Comparison of ENCODE assay signal across 9 cellular contexts in the genomic region with DNA sequence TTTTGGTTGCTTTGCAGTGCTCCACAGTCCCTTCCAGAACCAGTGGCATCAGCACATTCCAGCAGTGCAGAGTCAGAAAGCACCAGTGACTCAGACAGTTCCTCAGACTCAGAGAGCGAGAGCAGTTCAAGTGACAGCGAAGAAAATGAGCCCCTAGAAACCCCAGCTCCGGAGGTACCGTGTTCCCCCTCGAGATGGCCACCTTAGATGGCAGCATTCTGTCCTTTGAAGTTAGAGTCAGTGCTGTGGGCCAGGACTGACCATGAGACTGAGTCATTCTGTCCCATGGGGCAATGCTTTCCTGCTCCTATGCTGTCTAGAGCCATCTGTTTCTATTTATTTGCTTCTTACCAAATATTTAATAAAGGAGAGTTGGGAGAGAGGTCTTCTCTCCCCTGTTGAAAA.
DNase-seq lines count a peak whose midpoint lies in the region; ATAC-seq and TF ChIP-seq lines count a peak whose summit lies in the region.
"Had no signal": no experiment of that assay in that cellular context is flagged by ENCODE, and none has a peak within 500 bp of the region (broad histone marks: within the 10 kb centered on the region; RNA-seq: fewer than 3 reads in every experiment).

No MANE protein-coding gene starts in this region.

- H3K9me3 Mint-ChIP-seq in stimulated activated effector memory CD8-positive, alpha-beta T cell treated with anti-CD3 and anti-CD28 coated beads, Interleukin-12 subunit alpha, Interleukin-12 subunit beta, amount 100 ng/mL, for 72 hours, result no peaks in the 10 kb centered on the region

- H3K4me1 Mint-ChIP-seq in stimulated activated effector memory CD8-positive, alpha-beta T cell treated with anti-CD3 and anti-CD28 coated beads, Interleukin-12 subunit alpha, Interleukin-12 subunit beta, amount 100 ng/mL, for 72 hours, result peaks cover 21% of the 10 kb centered on the region

- TF ChIP-seq CTCF in HFF-Myc (IDR thresholded peaks at IDR 0.05; ENCODE audit: low read depth, low read length, missing control alignments) (no peak), VCaP (conservative IDR thresholded peaks at IDR 0.05) (no peak)

- H3K4me3 ChIP-seq in HFF-Myc (replicated peaks; ENCODE audit: low read depth, low read length), result peak overlapping the region; percentile 16
- H3K4me3 ChIP-seq: Peyer's patch had no signal

- DNase-seq in HFF-Myc (ENCODE audit: extremely low read depth, low read depth) (peak; percentile 63), left cardiac atrium (peak; percentile 30), NCI-H2227 treated with DMSO at 0.1 percent for 48 hours (lab: John Stamatoyannopoulos, UW) (no peak), NCI-H2196 (lab: John Stamatoyannopoulos, UW; ENCODE audit: unreplicated experiment) (no peak), AML-193 (lab: John Stamatoyannopoulos, UW) (no peak)
- no peak for DNase-seq in stimulated activated effector memory CD8-positive, alpha-beta T cell treated with anti-CD3 and anti-CD28 coated beads, Interleukin-12 subunit alpha, Interleukin-12 subunit beta, amount 100 ng/mL, for 72 hours (ENCODE audit: low spot score in 2 of 2)

- intact Hi-C loops in left cardiac atrium (cut with DNase I), result no loop called here

- peak overlapping the region; percentile 13 for H3K27ac ChIP-seq in VCaP

- H3K4me3 Mint-ChIP-seq in stimulated activated effector memory CD8-positive, alpha-beta T cell treated with anti-CD3 and anti-CD28 coated beads, Interleukin-12 subunit alpha, Interleukin-12 subunit beta, amount 100 ng/mL, for 72 hours, result no peak overlapping the region

- peaks cover 73% of the 10 kb centered on the region for H3K36me3 Mint-ChIP-seq in stimulated activated effector memory CD8-positive, alpha-beta T cell treated with anti-CD3 and anti-CD28 coated beads, Interleukin-12 subunit alpha, Interleukin-12 subunit beta, amount 100 ng/mL, for 72 hours

- H3K27ac Mint-ChIP-seq in stimulated activated effector memory CD8-positive, alpha-beta T cell treated with anti-CD3 and anti-CD28 coated beads, Interleukin-12 subunit alpha, Interleukin-12 subunit beta, amount 100 ng/mL, for 72 hours, result no peak overlapping the region

- peak; percentile 75 to 90 for ATAC-seq in left cardiac atrium
- ATAC-seq in stimulated activated effector memory CD8-positive, alpha-beta T cell treated with anti-CD3 and anti-CD28 coated beads, Interleukin-12 subunit alpha, Interleukin-12 subunit beta, amount 100 ng/mL, for 72 hours, result peak; percentile 90
- no peak for ATAC-seq in HG03135 (IDR thresholded peaks at IDR 0.05; ENCODE audit: unreplicated experiment)

Comparison
In these comparisons a context has a peak if more than half of its experiments do, and no peak if none do; other contexts are left out.
1. DNase-seq: peak in HFF-Myc (single experiment) and left cardiac atrium (single experiment); none in stimulated activated effector memory CD8-positive, alpha-beta T cell treated with anti-CD3 and anti-CD28 coated beads, Interleukin-12 subunit alpha, Interleukin-12 subunit beta, amount 100 ng/mL, for 72 hours (0 of 2), NCI-H2227 treated with DMSO at 0.1 percent for 48 hours (single experiment), NCI-H2196 (single experiment) and AML-193 (0 of 2).